11 cellular contexts compared by ENCODE assay signal in the genomic region with DNA sequence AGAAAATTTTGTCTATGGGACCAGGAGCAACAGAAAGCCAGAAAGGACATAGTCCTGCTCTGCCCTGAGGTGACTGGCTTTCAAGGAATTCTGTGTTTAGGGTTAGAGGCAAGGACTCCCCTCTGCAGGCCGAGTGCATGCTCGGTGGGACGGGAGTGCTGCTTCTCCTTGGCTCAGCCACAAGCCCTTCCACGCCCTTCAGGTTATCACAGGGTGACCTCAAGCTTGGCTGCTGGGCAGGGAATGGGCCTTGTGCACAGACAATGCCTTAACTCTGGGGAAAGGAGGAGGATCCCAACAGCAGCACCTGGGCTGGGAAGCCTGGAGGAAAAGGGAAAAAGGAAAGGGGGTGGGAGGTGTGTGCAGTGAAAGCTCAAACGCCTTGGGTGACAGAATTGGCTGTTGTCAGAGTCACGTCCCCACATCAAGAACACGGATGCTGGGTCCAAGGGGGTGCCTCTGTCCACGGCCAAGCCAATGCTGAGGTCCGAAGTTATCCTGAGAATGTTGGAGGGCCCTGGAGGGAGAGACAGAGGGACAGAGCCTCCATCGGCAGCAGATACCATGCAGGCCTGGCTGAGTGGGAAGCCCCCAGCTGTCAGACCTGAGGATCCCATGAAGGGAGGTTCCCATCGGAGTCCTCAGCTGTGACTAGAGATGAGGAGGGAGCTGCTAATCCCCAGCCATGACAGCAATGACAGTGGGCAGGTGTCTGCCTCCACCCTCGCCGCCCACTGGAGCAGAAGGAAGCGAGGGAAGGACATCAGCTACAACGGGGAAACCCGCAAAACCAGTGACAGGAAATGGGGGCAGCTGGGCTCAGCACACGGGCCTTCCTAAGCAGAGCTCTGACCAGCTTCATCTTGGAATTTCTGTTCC. TPM values are rescaled to one million over a fixed set of nuclear protein-coding genes. Genes with fewer than 3 reads are reported as not detected.
A peak's percentile ranks its signal among the peaks of the same experiment; 100 is the strongest.
DNase-seq lines count a peak whose midpoint lies in the region; ATAC-seq and TF ChIP-seq lines count a peak whose summit lies in the region.
"Had no signal": no experiment of that assay in that cellular context is flagged by ENCODE, and none has a peak within 500 bp of the region (broad histone marks: within the 10 kb centered on the region; RNA-seq: fewer than 3 reads in every experiment).

No MANE protein-coding gene starts in this region.

- ATAC-seq in GM21515 (IDR thresholded peaks at IDR 0.05; ENCODE audit: unreplicated experiment) = peak; percentile 42
- peak; percentile 47 for ATAC-seq in activated T-helper 17 cell treated with anti-CD3 and anti-CD28 coated beads, Interleukin-2, amount 50 U/mL, for 72 hours (replicated peaks)
- peak; percentile 37 to 53 (median 38) for ATAC-seq in natural killer cell
- no peak for ATAC-seq in GM18909 (IDR thresholded peaks at IDR 0.05; ENCODE audit: poor library complexity, unreplicated experiment)
- ATAC-seq: WTC11 had no signal

- CTCF ChIA-PET in OCI-LY7 (lab: Charles Lee; ENCODE audit: unreplicated experiment) = interaction anchor here (1.0 kb wide), 1 partner anchor 16 kb away, joined by 4 read pairs; no protein-coding TSS in a partner anchor

- intact Hi-C loops in natural killer cell (cut with micrococcal nuclease) (no loop called here), OCI-LY7 (cut with micrococcal nuclease; ENCODE audit: unreplicated experiment) (no loop called here)

- no peak for TF ChIP-seq CTCF in natural killer cell (IDR thresholded peaks at IDR 0.05)
- TF ChIP-seq CTCF in OCI-LY7 (conservative IDR thresholded peaks at IDR 0.05; ENCODE audit: low read length) = no peak

- H2AFZ ChIP-seq in OCI-LY7 (ENCODE audit: low read length) = no peak overlapping the region

- no peaks in the 10 kb centered on the region for H3K79me2 ChIP-seq in OCI-LY7 (ENCODE audit: insufficient read depth, low read depth, low read length)

- H3K4me2 ChIP-seq in OCI-LY7 (ENCODE audit: low read length) = no peak overlapping the region

- H3K36me3 Mint-ChIP-seq in activated T-helper 17 cell treated with anti-CD3 and anti-CD28 coated beads, Interleukin-2, amount 50 U/mL, for 72 hours (ENCODE audit: low read depth) = no peaks in the 10 kb centered on the region
- H3K36me3 Mint-ChIP-seq in natural killer cell = no peaks in the 10 kb centered on the region
- H3K36me3 Mint-ChIP-seq: WTC11 had no signal

- POLR2A ChIA-PET in OCI-LY7 (lab: Charles Lee) = no interaction called here

- no peaks in the 10 kb centered on the region for H4K20me1 ChIP-seq in OCI-LY7 (ENCODE audit: insufficient read depth, low read length)

- no peaks in the 10 kb centered on the region for H3K9me2 ChIP-seq in OCI-LY7 (ENCODE audit: insufficient read depth, low read length)

- DNase-seq in GF-D8 (lab: John Stamatoyannopoulos, UW) (peak; percentile 20), natural killer cell (no peak), OCI-LY7 (ENCODE audit: low spot score) (no peak), dermis blood vessel endothelial cell (no peak), activated gamma-delta T cell treated with Interleukin-2 at 50 U/mL for 16 hours (no peak)
- DNase-seq: stimulated activated CD4-positive, alpha-beta T cell treated with anti-CD3 and anti-CD28 coated beads, Interleukin-2, amount 100 ng/mL, for 48 hours had no signal

- H3K9me3 Mint-ChIP-seq in activated T-helper 17 cell treated with anti-CD3 and anti-CD28 coated beads, Interleukin-2, amount 50 U/mL, for 72 hours = no peaks in the 10 kb centered on the region
- no peaks in the 10 kb centered on the region for H3K9me3 Mint-ChIP-seq in natural killer cell
- H3K9me3 Mint-ChIP-seq: WTC11 had no signal

- H3K27ac ChIP-seq in OCI-LY7 (ENCODE audit: low read depth, low read length, poor library complexity, severe bottlenecking) = no peak overlapping the region

- no peaks in the 10 kb centered on the region for H3K9me3 ChIP-seq in OCI-LY7 (ENCODE audit: low read length)

- H3K4me1 ChIP-seq in OCI-LY7 (ENCODE audit: insufficient read depth, low read length, poor library complexity, severe bottlenecking) = no peaks in the 10 kb centered on the region

- H3K27me3 Mint-ChIP-seq in activated T-helper 17 cell treated with anti-CD3 and anti-CD28 coated beads, Interleukin-2, amount 50 U/mL, for 72 hours = no peaks in the 10 kb centered on the region
- no peaks in the 10 kb centered on the region for H3K27me3 Mint-ChIP-seq in natural killer cell (ENCODE audit: low read depth in 2 of 2)

- peak overlapping the region; percentile 37 for H3K4me3 Mint-ChIP-seq in activated T-helper 17 cell treated with anti-CD3 and anti-CD28 coated beads, Interleukin-2, amount 50 U/mL, for 72 hours
- H3K4me3 Mint-ChIP-seq in natural killer cell = peak overlapping the region; percentile 62
- H3K4me3 Mint-ChIP-seq: WTC11 had no signal

- no peaks in the 10 kb centered on the region for H3K36me3 ChIP-seq in OCI-LY7 (ENCODE audit: insufficient read depth, low read length)

- H3K4me1 Mint-ChIP-seq in activated T-helper 17 cell treated with anti-CD3 and anti-CD28 coated beads, Interleukin-2, amount 50 U/mL, for 72 hours = peaks cover 5% of the 10 kb centered on the region
- H3K4me1 Mint-ChIP-seq in natural killer cell = peaks cover 19% of the 10 kb centered on the region in 2 donors

- BruUV-seq in OCI-LY7 (replicated peaks; lab: Mats Ljungman, UMichigan) = no TSS peak

- H3K27ac Mint-ChIP-seq in activated T-helper 17 cell treated with anti-CD3 and anti-CD28 coated beads, Interleukin-2, amount 50 U/mL, for 72 hours = peak overlapping the region; percentile 81
- peak overlapping the region; percentile 45 to 79 for H3K27ac Mint-ChIP-seq in natural killer cell
- H3K27ac Mint-ChIP-seq: WTC11 had no signal

- H3K4me3 ChIP-seq in OCI-LY7 (ENCODE audit: low read depth, low read length, poor library complexity, severe bottlenecking) = no peak overlapping the region
- H3K4me3 ChIP-seq: coronary artery had no signal

RNA-seq across cellular contexts. Expression of gene FAM178B, which starts 32.5 kb away (rescaled TPM):
- not detected for total RNA-seq in activated T-helper 17 cell treated with anti-CD3 and anti-CD28 coated beads, Interleukin-2, amount 50 U/mL, for 72 hours
- total RNA-seq in natural killer cell = 1 to 10 TPM; 1.1 to 2.3 (median 1.2) TPM
- total RNA-seq in OCI-LY7 (2014; rRNA removed; shearing (Covaris generic)) = not detected in 2 replicates
- not detected in 2 replicates for total RNA-seq in OCI-LY7 (2022)
- not detected in 2 replicates for total RNA-seq in dermis blood vessel endothelial cell
